21 cellular contexts compared by ENCODE assay signal in the genomic region with DNA sequence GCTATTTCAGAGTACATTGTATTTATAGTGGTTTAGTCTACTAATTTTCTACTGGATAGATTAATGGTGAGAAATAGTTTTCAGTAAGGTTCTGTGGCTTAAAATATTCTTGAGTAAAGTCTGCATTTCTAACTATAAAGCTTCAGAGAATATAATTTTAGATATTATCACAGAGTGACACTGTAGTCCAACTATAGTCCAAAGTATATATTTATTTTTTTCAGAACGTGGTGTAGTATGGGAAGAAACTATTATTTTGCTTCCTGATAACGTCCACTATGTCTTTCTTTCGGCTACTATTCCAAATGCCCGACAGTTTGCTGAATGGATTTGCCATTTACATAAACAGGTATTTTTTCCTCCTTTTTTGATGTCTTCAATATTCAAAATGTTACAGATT.
"Had no signal": no experiment of that assay in that cellular context is flagged by ENCODE, and none has a peak within 500 bp of the region (broad histone marks: within the 10 kb centered on the region; RNA-seq: fewer than 3 reads in every experiment).

No MANE protein-coding gene starts in this region.

- H3K27ac ChIP-seq: colonic mucosa, esophagus squamous epithelium, gastrocnemius medialis, left ventricle myocardium inferior, upper lobe of right lung, WERI-Rb-1 had no signal

- H3K9ac ChIP-seq: SK-N-SH had no signal

- H3K27me3 ChIP-seq: colonic mucosa, esophagus squamous epithelium, gastrocnemius medialis, sigmoid colon, upper lobe of right lung had no signal

- H3K27me3 Mint-ChIP-seq: central memory CD8-positive, alpha-beta T cell; stimulated activated naive B cell treated with anti-CD40 and anti-IgM and Interleukin-4, amounts not matched to agents 10 μg/mL and 1 μg/mL and 100 μg/mL, for 72 hours had no signal

- H3K9me3 ChIP-seq: colonic mucosa, esophagus squamous epithelium, gastrocnemius medialis, left ventricle myocardium inferior, sigmoid colon, SK-N-SH, upper lobe of right lung had no signal

- H3K27ac Mint-ChIP-seq: activated CD8-positive, alpha-beta T cell treated with anti-CD3 and anti-CD28 coated beads, Interleukin-2, amount 10 ng/mL, durations not matched to agents 7 days and 5 days; activated naive CD4-positive, alpha-beta T cell treated with anti-CD3 and anti-CD28 coated beads for 36 hours; stimulated activated naive B cell treated with anti-CD40 and anti-IgM and Interleukin-4, amounts not matched to agents 10 μg/mL and 1 μg/mL and 100 μg/mL, for 72 hours had no signal

- ATAC-seq: activated CD8-positive, alpha-beta T cell treated with anti-CD3 and anti-CD28 coated beads, Interleukin-2, amount 10 ng/mL, durations not matched to agents 7 days and 5 days; activated T-cell treated with anti-CD3 and anti-CD28 coated beads, Interleukin-2, amount 50 U/mL, for 4 hours; gastrocnemius medialis; stimulated activated naive B cell treated with anti-CD40 and anti-IgM and Interleukin-4, amounts not matched to agents 10 μg/mL and 1 μg/mL and 100 μg/mL, for 72 hours; upper lobe of right lung had no signal

- H3K4me3 Mint-ChIP-seq: activated CD8-positive, alpha-beta T cell treated with anti-CD3 and anti-CD28 coated beads, Interleukin-2, amount 10 ng/mL, durations not matched to agents 7 days and 5 days; activated naive CD4-positive, alpha-beta T cell treated with anti-CD3 and anti-CD28 coated beads for 36 hours; activated T-cell treated with anti-CD3 and anti-CD28 coated beads, Interleukin-2, amount 50 U/mL, for 4 hours; central memory CD8-positive, alpha-beta T cell; stimulated activated naive B cell treated with anti-CD40 and anti-IgM and Interleukin-4, amounts not matched to agents 10 μg/mL and 1 μg/mL and 100 μg/mL, for 72 hours had no signal

- H3K9me3 Mint-ChIP-seq: activated naive CD4-positive, alpha-beta T cell treated with anti-CD3 and anti-CD28 coated beads for 36 hours; activated T-cell treated with anti-CD3 and anti-CD28 coated beads, Interleukin-2, amount 50 U/mL, for 4 hours; central memory CD8-positive, alpha-beta T cell; stimulated activated naive B cell treated with anti-CD40 and anti-IgM and Interleukin-4, amounts not matched to agents 10 μg/mL and 1 μg/mL and 100 μg/mL, for 72 hours had no signal

- H3K4me3 ChIP-seq: colonic mucosa, esophagus squamous epithelium, gastrocnemius medialis, left ventricle myocardium inferior, smooth muscle cell, upper lobe of right lung had no signal

- H3K4me1 ChIP-seq: colonic mucosa, esophagus squamous epithelium, upper lobe of right lung had no signal

- DNase-seq: activated CD4-positive, alpha-beta T cell treated with anti-CD3 and anti-CD28 coated beads for 1 hour; activated CD4-positive, alpha-beta T cell treated with anti-CD3 and anti-CD28 coated beads, Interleukin-2, amount 50 U/mL, for 1 hour; activated CD8-positive, alpha-beta T cell treated with anti-CD3 and anti-CD28 coated beads, Interleukin-2, amount 10 ng/mL, durations not matched to agents 7 days and 5 days; activated effector memory CD4-positive, alpha-beta T cell treated with Interleukin-2 at 50 U/mL for 16 hours; activated naive CD4-positive, alpha-beta T cell treated with anti-CD3 and anti-CD28 coated beads for 36 hours; activated T-cell treated with anti-CD3 and anti-CD28 coated beads, Interleukin-2, amount 50 U/mL, for 4 hours; colonic mucosa; esophagus squamous epithelium; gastrocnemius medialis; hippocampal formation; kidney glomerular epithelial cell; left ventricle myocardium inferior; posterior cingulate gyrus; sigmoid colon; SK-N-SH; stimulated activated CD4-positive, alpha-beta T cell treated with anti-CD3 and anti-CD28 coated beads, Interleukin-15, amount 100 ng/mL, for 24 hours; stimulated activated naive B cell treated with anti-CD40 and anti-IgM and Interleukin-4, amounts not matched to agents 10 μg/mL and 1 μg/mL and 100 μg/mL, for 72 hours; upper lobe of right lung; WERI-Rb-1 had no signal

- H3K36me3 ChIP-seq: colonic mucosa had no signal
